ENCODE assay signal across 21 cellular contexts in the genomic region with DNA sequence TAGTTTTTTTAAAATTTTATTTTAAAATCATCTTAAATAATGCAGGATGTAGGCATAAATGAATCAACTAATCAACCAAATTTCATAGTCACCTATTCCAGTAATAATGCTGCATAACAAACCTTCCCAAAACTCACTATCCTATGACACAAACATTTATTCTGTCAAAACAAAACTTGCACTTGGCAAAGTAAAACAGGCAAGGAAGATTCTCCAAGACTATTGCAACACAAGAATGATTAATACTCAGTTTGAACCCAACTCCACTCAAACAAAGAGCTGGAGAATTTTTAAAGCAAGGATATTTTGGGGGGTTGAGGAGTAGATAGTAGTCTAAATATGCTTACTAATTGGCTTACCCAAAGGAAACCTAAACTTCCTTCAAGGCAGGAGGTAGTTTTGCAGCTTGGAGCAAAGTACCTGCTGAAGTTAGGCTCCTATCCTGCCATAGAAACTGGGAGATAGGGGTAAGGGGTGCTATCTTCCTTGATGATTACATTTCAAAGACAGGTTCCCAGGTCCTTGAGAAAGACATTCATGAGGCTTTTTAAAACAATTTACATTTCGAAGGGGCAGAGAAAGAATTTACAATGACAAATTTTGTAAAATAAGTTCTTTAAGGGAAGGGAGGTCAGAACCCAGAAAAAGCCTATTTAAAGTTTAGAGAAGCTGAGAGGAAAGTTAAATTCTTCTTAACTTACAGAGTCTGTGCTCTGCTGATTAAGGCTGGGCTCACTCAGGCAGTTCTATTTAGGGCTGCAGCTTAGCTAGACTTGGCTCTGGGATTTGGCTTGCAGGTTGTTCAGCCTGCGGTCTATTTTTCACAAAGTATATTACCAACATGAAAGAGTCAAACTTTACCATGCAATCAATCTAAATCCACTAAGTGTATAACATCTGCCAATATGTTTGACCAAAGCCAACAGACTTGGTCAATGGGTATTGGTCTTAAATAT.
"Had no signal": no experiment of that assay in that cellular context is flagged by ENCODE, and none has a peak within 500 bp of the region (broad histone marks: within the 10 kb centered on the region; RNA-seq: fewer than 3 reads in every experiment).

No MANE protein-coding gene starts in this region.

- ATAC-seq: activated CD8-positive, alpha-beta T cell treated with anti-CD3 and anti-CD28 coated beads, Interleukin-2, amount 10 ng/mL, durations not matched to agents 7 days and 5 days; body of pancreas; naive thymus-derived CD4-positive, alpha-beta T cell; sciatic nerve; SK-N-SH treated with all-trans-retinoic acid at 6 μM for 48 hours; stimulated activated naive B cell treated with anti-CD40 and anti-IgM and Interleukin-4, amounts not matched to agents 10 μg/mL and 1 μg/mL and 100 μg/mL, for 72 hours had no signal

- H3K27me3 ChIP-seq: body of pancreas had no signal

- H3K4me1 ChIP-seq: body of pancreas had no signal

- DNase-seq: activated CD4-positive, alpha-beta T cell treated with anti-CD3 and anti-CD28 coated beads, Interleukin-2, amount 10 ng/mL, durations not matched to agents 7 days and 5 days; activated CD4-positive, CD25-positive, alpha-beta regulatory T cell treated with anti-CD3 and anti-CD28 coated beads, Interleukin-2, amount 50 U/mL, for 72 hours; activated CD8-positive, alpha-beta T cell treated with anti-CD3 and anti-CD28 coated beads, Interleukin-2, amount 10 ng/mL, durations not matched to agents 7 days and 5 days; activated gamma-delta T cell treated with Interleukin-2 at 50 U/mL for 16 hours; activated T-cell treated with anti-CD3 and anti-CD28 coated beads, Interleukin-2, amount 50 U/mL, for 1 hour; anterior cingulate cortex; body of pancreas; central memory CD4-positive, alpha-beta T cell; dermis blood vessel endothelial cell; effector CD8-positive, alpha-beta T cell; hippocampal formation; kidney; naive thymus-derived CD4-positive, alpha-beta T cell; occipital lobe; stimulated activated CD4-positive, alpha-beta T cell treated with anti-CD3 and anti-CD28 coated beads, Interleukin-2, amount 100 ng/mL, for 48 hours; stimulated activated CD8-positive, alpha-beta memory T cell treated with anti-CD3 and anti-CD28 coated beads, Interleukin-4, amount 100 ng/mL, for 48 hours; stimulated activated naive B cell treated with anti-CD40 and anti-IgM and Interleukin-4, amounts not matched to agents 10 μg/mL and 1 μg/mL and 100 μg/mL, for 72 hours had no signal

- H3K9me3 ChIP-seq: body of pancreas had no signal

- H3K4me3 ChIP-seq: body of pancreas, lung had no signal

- H3K27ac ChIP-seq: body of pancreas, VCaP had no signal
